8 cellular contexts compared by ENCODE assay signal in genomic region chr12:67592228-67593011, GRCh38. TPM values are rescaled to one million over a fixed set of nuclear protein-coding genes. Genes with fewer than 3 reads are reported as not detected.
DNase-seq lines count a peak whose midpoint lies in the region; ATAC-seq, FAIRE-seq and TF ChIP-seq lines count a peak whose summit lies in the region.

No MANE protein-coding gene starts in this region.

- H3K4me2 ChIP-seq in astrocyte (ENCODE audit: low read length): no peak overlapping the region
- no peak overlapping the region for H3K4me2 ChIP-seq in mesenchymal stem cell (ENCODE audit: low read length, poor library complexity, severe bottlenecking)
- H3K4me2 ChIP-seq in mesendoderm (ENCODE audit: low read length): no peak overlapping the region

- H2AK5ac ChIP-seq in mesenchymal stem cell (ENCODE audit: low read length, severe bottlenecking) (no peak overlapping the region), mesendoderm (ENCODE audit: low read length) (no peak overlapping the region)

- H3K23ac ChIP-seq in mesenchymal stem cell (ENCODE audit: low read length in 2 of 2): no peak overlapping the region
- H3K23ac ChIP-seq in mesendoderm (ENCODE audit: low read length): no peak overlapping the region

- no peaks in the 10 kb centered on the region for H3K27me3 ChIP-seq in astrocyte (ENCODE audit: insufficient read depth, low read length)
- no peaks in the 10 kb centered on the region for H3K27me3 ChIP-seq in mesenchymal stem cell (ENCODE audit: control insufficient read depth in 1 of 2, insufficient read depth in 1 of 2, low read length in 2 of 2)
- H3K27me3 ChIP-seq in gastroesophageal sphincter: no peaks in the 10 kb centered on the region
- no peaks in the 10 kb centered on the region for H3K27me3 ChIP-seq in mesendoderm (ENCODE audit: insufficient read depth, low read length, poor library complexity)

- H3K9me3 Mint-ChIP-seq in astrocyte (ENCODE audit: unreplicated experiment): no peaks in the 10 kb centered on the region

- no peak overlapping the region for H3K4me3 ChIP-seq in astrocyte (ENCODE audit: insufficient read depth, low read depth, low read length)
- H3K4me3 ChIP-seq in mesenchymal stem cell (ENCODE audit: insufficient read depth in 1 of 2, low read depth in 1 of 2, low read length in 2 of 2): peak overlapping the region in 1 of 2 experiments; percentile 5
- H3K4me3 ChIP-seq in gastroesophageal sphincter: no peak overlapping the region
- H3K4me3 ChIP-seq in mesendoderm (ENCODE audit: low read length): no peak overlapping the region

- no peak overlapping the region for H3K56ac ChIP-seq in mesendoderm (ENCODE audit: low read length)

- H2AFZ ChIP-seq in astrocyte (ENCODE audit: low read depth, low read length) (no peak overlapping the region), mesenchymal stem cell (ENCODE audit: low read depth, low read length) (no peak overlapping the region)

- H3K4me1 Mint-ChIP-seq in astrocyte (ENCODE audit: low read depth, unreplicated experiment): peaks cover 8% of the 10 kb centered on the region

- no peak for FAIRE-seq in astrocyte (lab: Jason Lieb, UNC)

- no peak for TF ChIP-seq EP300 in gastroesophageal sphincter (IDR thresholded peaks at IDR 0.05)

- TF ChIP-seq CTCF in astrocyte (IDR thresholded peaks at IDR 0.05; ENCODE audit: insufficient read depth, low read depth, low read length): no peak
- no peak for TF ChIP-seq CTCF in gastroesophageal sphincter (IDR thresholded peaks at IDR 0.05)

- H3K36me3 ChIP-seq in KOPT-K1 (ENCODE audit: insufficient read depth, low read length): no peaks in the 10 kb centered on the region
- H3K36me3 ChIP-seq in astrocyte (ENCODE audit: insufficient read depth, low read length): no peaks in the 10 kb centered on the region
- no peaks in the 10 kb centered on the region for H3K36me3 ChIP-seq in mesenchymal stem cell (ENCODE audit: control insufficient read depth in 1 of 2, insufficient read depth in 2 of 2, low read depth in 1 of 2, low read length in 2 of 2)
- no peaks in the 10 kb centered on the region for H3K36me3 ChIP-seq in gastroesophageal sphincter
- H3K36me3 ChIP-seq in mesendoderm (ENCODE audit: control insufficient read depth, insufficient read depth, low read length): no peaks in the 10 kb centered on the region

- no peaks in the 10 kb centered on the region for H3K79me2 ChIP-seq in astrocyte (ENCODE audit: insufficient read depth, low read length)
- H3K79me2 ChIP-seq in mesendoderm (ENCODE audit: control insufficient read depth, insufficient read depth, low read length): no peaks in the 10 kb centered on the region

- H3K14ac ChIP-seq in mesenchymal stem cell (ENCODE audit: low read length in 2 of 2): no peak overlapping the region

- no peaks in the 10 kb centered on the region for H3K27me3 Mint-ChIP-seq in astrocyte (ENCODE audit: low read depth, unreplicated experiment)

- H3K4me1 ChIP-seq in astrocyte (ENCODE audit: insufficient read depth, low read length): peaks cover 3% of the 10 kb centered on the region
- H3K4me1 ChIP-seq in mesenchymal stem cell (ENCODE audit: control insufficient read depth, insufficient read depth, low read depth, low read length): no peaks in the 10 kb centered on the region
- H3K4me1 ChIP-seq in gastroesophageal sphincter: peaks cover 0 to 4% (median 0%) of the 10 kb centered on the region in 3 donors
- H3K4me1 ChIP-seq in mesendoderm (ENCODE audit: control insufficient read depth, low read depth, low read length): no peaks in the 10 kb centered on the region

- no peak overlapping the region for H2BK120ac ChIP-seq in mesenchymal stem cell (ENCODE audit: low read depth, low read length)
- H2BK120ac ChIP-seq in mesendoderm (ENCODE audit: low read depth, low read length): no peak overlapping the region

- H4K8ac ChIP-seq in mesenchymal stem cell (ENCODE audit: low read length) (no peak overlapping the region), mesendoderm (ENCODE audit: low read depth, low read length) (no peak overlapping the region)

- no peak overlapping the region for H4K5ac ChIP-seq in mesendoderm (ENCODE audit: low read length)

- H3K9me3 ChIP-seq in KOPT-K1 (ENCODE audit: insufficient read depth, low read length, poor library complexity, severe bottlenecking) (peaks cover 6% of the 10 kb centered on the region), astrocyte (ENCODE audit: insufficient read depth, low read depth, low read length) (no peaks in the 10 kb centered on the region), mesenchymal stem cell (ENCODE audit: control insufficient read depth, low read length) (no peaks in the 10 kb centered on the region), gastroesophageal sphincter (no peaks in the 10 kb centered on the region)

- H2BK5ac ChIP-seq in mesenchymal stem cell (ENCODE audit: low read depth, low read length, poor library complexity, severe bottlenecking): no peak overlapping the region
- no peak overlapping the region for H2BK5ac ChIP-seq in mesendoderm (ENCODE audit: low read length)

- H2BK12ac ChIP-seq in mesenchymal stem cell (ENCODE audit: low read length in 2 of 2): no peak overlapping the region

- H3K27ac Mint-ChIP-seq in astrocyte (ENCODE audit: unreplicated experiment): no peak overlapping the region

- WGBS in mesenchymal stem cell: 95% methylated on average over 1 of the region's 2 CpGs
- 78 to 89% methylated on average over 1 to 2 of the region's 2 CpGs for WGBS in gastroesophageal sphincter (ENCODE audit: low coverage in 1 of 2), 2 donors
- no CpG with 5 or more reads among the region's 2 CpGs for WGBS in mesendoderm (ENCODE audit: extremely low coverage, insufficient coverage, low lambda C conversion rate)

- H4K91ac ChIP-seq in mesenchymal stem cell (ENCODE audit: low read length): no peak overlapping the region

- H3K79me1 ChIP-seq in mesenchymal stem cell (replicated peaks; ENCODE audit: low read length, poor library complexity, severe bottlenecking): no peaks in the 10 kb centered on the region
- H3K79me1 ChIP-seq in mesendoderm (ENCODE audit: low read length): no peaks in the 10 kb centered on the region

- H3K9ac ChIP-seq in astrocyte (ENCODE audit: low read length) (no peak overlapping the region), mesenchymal stem cell (ENCODE audit: low read length) (no peak overlapping the region), mesendoderm (ENCODE audit: low read length) (no peak overlapping the region)

- no peak overlapping the region for H3K18ac ChIP-seq in mesenchymal stem cell (ENCODE audit: low read depth in 1 of 2, low read length in 2 of 2)
- no peak overlapping the region for H3K18ac ChIP-seq in mesendoderm (ENCODE audit: low read length)

- H3K27ac ChIP-seq in KOPT-K1 (ENCODE audit: low read depth, low read length, poor library complexity, severe bottlenecking) (peak overlapping the region; percentile 28), astrocyte (ENCODE audit: low read depth, low read length) (no peak overlapping the region), mesenchymal stem cell (ENCODE audit: low read length, poor library complexity, severe bottlenecking) (no peak overlapping the region), gastroesophageal sphincter (no peak overlapping the region), mesendoderm (ENCODE audit: low read depth, low read length) (no peak overlapping the region)

- no peaks in the 10 kb centered on the region for H3K36me3 Mint-ChIP-seq in astrocyte (ENCODE audit: low read depth, unreplicated experiment)

- no peaks in the 10 kb centered on the region for H4K20me1 ChIP-seq in astrocyte (ENCODE audit: insufficient read depth, low read length)

- no peak for TF ChIP-seq POLR2A in gastroesophageal sphincter (IDR thresholded peaks at IDR 0.05)

- DNase-seq in GM04504 (ENCODE audit: low read depth) (peak; percentile 64), astrocyte (ENCODE audit: low read depth) (peak; percentile 56), mesenchymal stem cell (peak; percentile 75), GF-D8 (lab: John Stamatoyannopoulos, UW) (no peak), mesendoderm (no peak)

- H2BK15ac ChIP-seq in mesenchymal stem cell (ENCODE audit: low read depth, poor library complexity, severe bottlenecking) (no peak overlapping the region), mesendoderm (replicated peaks; ENCODE audit: low read depth) (no peak overlapping the region)

- H3K4ac ChIP-seq in mesenchymal stem cell (ENCODE audit: low read depth in 1 of 2, low read length in 2 of 2) (no peak overlapping the region), mesendoderm (ENCODE audit: low read depth, low read length) (no peak overlapping the region)

- H3K4me3 Mint-ChIP-seq in astrocyte (ENCODE audit: unreplicated experiment): no peak overlapping the region

- ATAC-seq in GM21723 (IDR thresholded peaks at IDR 0.05; ENCODE audit: unreplicated experiment) (peak; percentile 93), gastroesophageal sphincter (no peak)

RNA-seq across cellular contexts. Expression of gene DYRK2, which starts 56.1 kb away (rescaled TPM):
- total RNA-seq in astrocyte (50.7 and 52.6 TPM in 2 replicates), gastroesophageal sphincter (10 to 100 TPM; 24.0 to 58.2 (median 32.2) TPM)
- polyA plus RNA-seq in mesenchymal stem cell (2013, experiment 1 of 2): 16.8 TPM
- 16.8 TPM for polyA plus RNA-seq in mesenchymal stem cell (2013, experiment 2 of 2)
- polyA plus RNA-seq in mesendoderm (2013, experiment 1 of 2): 17.7 TPM
- 18.5 TPM for polyA plus RNA-seq in mesendoderm (2013, experiment 2 of 2)

Comparison
In these comparisons a context has a peak if more than half of its experiments do, and no peak if none do; other contexts are left out.
1. DNase-seq: peak in GM04504 (single experiment), astrocyte (single experiment) and mesenchymal stem cell (single experiment); none in GF-D8 (single experiment) and mesendoderm (single experiment).